ENCODE assay signal across 8 cellular contexts in the genomic region with DNA sequence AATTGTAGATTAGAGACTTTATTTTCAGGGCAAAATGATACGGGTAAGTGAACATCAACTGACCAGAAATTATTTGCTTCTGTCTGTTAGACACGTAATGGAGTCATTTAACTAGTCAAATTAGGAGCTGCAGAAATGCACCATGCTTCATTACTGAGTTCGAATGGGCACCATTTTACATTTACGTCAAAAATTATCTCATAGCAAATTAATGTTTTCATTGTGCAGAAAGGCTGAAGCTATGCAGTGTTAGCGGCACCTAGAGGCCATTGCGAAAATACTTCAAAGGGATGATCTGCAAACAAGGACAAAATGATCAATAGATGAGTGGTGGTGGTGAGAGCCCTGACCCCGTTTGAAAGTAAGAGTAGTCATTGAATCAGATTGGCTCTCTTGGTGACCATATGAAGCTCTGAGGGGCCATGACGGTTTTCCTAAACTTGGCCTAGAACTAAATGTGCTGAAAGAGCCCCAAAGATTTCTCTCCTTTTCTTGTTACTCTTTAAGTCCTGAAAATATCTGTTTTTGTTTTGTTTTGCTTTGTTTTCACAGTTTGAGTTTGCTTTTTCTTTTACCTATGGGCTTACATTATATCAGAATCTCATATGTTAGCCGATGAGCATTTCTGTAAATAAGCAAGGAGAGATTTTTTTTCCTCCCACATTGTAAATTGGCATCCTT.
DNase-seq lines count a peak whose midpoint lies in the region; ATAC-seq and TF ChIP-seq lines count a peak whose summit lies in the region.

No MANE protein-coding gene starts in this region.

- no peaks in the 10 kb centered on the region for H3K27me3 ChIP-seq in brain microvascular endothelial cell (replicated peaks)
- no peaks in the 10 kb centered on the region for H3K27me3 ChIP-seq in thoracic aorta (replicated peaks; ENCODE audit: insufficient read depth)

- no peaks in the 10 kb centered on the region for H3K9me3 ChIP-seq in thoracic aorta

- no peak for ATAC-seq in thoracic aorta (ENCODE audit: insufficient number of reproducible peaks, low FRiP score, low read depth)
- ATAC-seq in omental fat pad (ENCODE audit: low FRiP score): no peak

- DNase-seq in DMS 273 treated with DMSO at 0.1 percent for 48 hours (lab: John Stamatoyannopoulos, UW) (peak; percentile 32), HCEC 1CT (peak; percentile 40), NOMO-1 treated with DMSO at 0.1 percent for 48 hours (lab: John Stamatoyannopoulos, UW; ENCODE audit: unreplicated experiment) (peak; percentile 43), brain microvascular endothelial cell (peak; percentile 52), kidney tubule cell (ENCODE audit: low spot score) (peak; percentile 49), thoracic aorta (ENCODE audit: low spot score) (no peak), GOT3 (lab: John Stamatoyannopoulos, UW) (no peak), omental fat pad (ENCODE audit: low spot score) (no peak)

- no peaks in the 10 kb centered on the region for H3K36me3 ChIP-seq in brain microvascular endothelial cell (replicated peaks)
- no peaks in the 10 kb centered on the region for H3K36me3 ChIP-seq in thoracic aorta

- in situ Hi-C loops in brain microvascular endothelial cell (cut with HindIII; ENCODE audit: low pct_ligation_motif_present, low sequenced_read_pairs): no loop called here

- no peak overlapping the region for H3K27ac ChIP-seq in brain microvascular endothelial cell
- no peak overlapping the region for H3K27ac ChIP-seq in thoracic aorta

- no peaks in the 10 kb centered on the region for H3K4me1 ChIP-seq in thoracic aorta (ENCODE audit: control insufficient read depth in 1 of 2, low read depth in 2 of 2)

- H3K4me3 ChIP-seq in brain microvascular endothelial cell (ENCODE audit: low read depth, low read length) (no peak overlapping the region), thoracic aorta (no peak overlapping the region)

- TF ChIP-seq CTCF in brain microvascular endothelial cell (IDR thresholded peaks at IDR 0.05; ENCODE audit: low read depth, low read length, missing control alignments) (peak; percentile 85), thoracic aorta (IDR thresholded peaks at IDR 0.05) (peak; percentile 76), omental fat pad (IDR thresholded peaks at IDR 0.05) (no peak)

Comparison
In these comparisons a context has a peak if more than half of its experiments do, and no peak if none do; other contexts are left out.
1. DNase-seq: peak in DMS 273 treated with DMSO at 0.1 percent for 48 hours (single experiment), HCEC 1CT (single experiment), NOMO-1 treated with DMSO at 0.1 percent for 48 hours (single experiment), brain microvascular endothelial cell (single experiment) and kidney tubule cell (single experiment); none in thoracic aorta (single experiment), GOT3 (single experiment) and omental fat pad (single experiment).
2. CTCF ChIP-seq: peak in brain microvascular endothelial cell (single experiment) and thoracic aorta (single experiment); none in omental fat pad (0 of 3).